9 cellular contexts compared by ENCODE assay signal in genomic region chr9:121735065-121735791, GRCh38.
DNase-seq lines count a peak whose midpoint lies in the region; ATAC-seq, FAIRE-seq and TF ChIP-seq lines count a peak whose summit lies in the region.
"Had no signal": no experiment of that assay in that cellular context is flagged by ENCODE, and none has a peak within 500 bp of the region (broad histone marks: within the 10 kb centered on the region; RNA-seq: fewer than 3 reads in every experiment).

No MANE protein-coding gene starts in this region.

- TF ChIP-seq POLR2A in esophagus muscularis mucosa (IDR thresholded peaks at IDR 0.05; ENCODE audit: low read depth): no peak

- H3K4me1 ChIP-seq in GM23338 (ENCODE audit: insufficient read depth): peaks cover 42% of the 10 kb centered on the region
- H3K4me1 ChIP-seq in esophagus muscularis mucosa: peaks cover 83 to 91% (median 88%) of the 10 kb centered on the region in 4 donors
- peaks cover 39% of the 10 kb centered on the region for H3K4me1 ChIP-seq in neural progenitor cell

- FAIRE-seq in D721Med (lab: Jason Lieb, UNC) (no peak), RCC 7860 (lab: Jason Lieb, UNC) (no peak)

- H3K27ac ChIP-seq in GM23338 (ENCODE audit: low read depth) (peak overlapping the region; percentile 72; the same call in 1 of the 2 replicates), esophagus muscularis mucosa (replicated peaks in 1 of 4) (peak overlapping the region; percentile 92 to 94 (median 94)), neural progenitor cell (no peak overlapping the region)

- peak; percentile 72 for ATAC-seq in GM23338
- no peak for ATAC-seq in GM19397 (IDR thresholded peaks at IDR 0.05; ENCODE audit: unreplicated experiment)

- DNase-seq in D721Med (ENCODE audit: insufficient read length, low spot score) (no peak), GM23338 (ENCODE audit: low spot score) (peak; percentile 86), RCC 7860 (ENCODE audit: low spot score) (peak; percentile 34), esophagus muscularis mucosa (ENCODE audit: extremely low spot score) (no peak), neural progenitor cell (ENCODE audit: low spot score) (peak; percentile 80), globus pallidus (ENCODE audit: low spot score) (no peak), GOT3 (lab: John Stamatoyannopoulos, UW) (no peak)
- DNase-seq: right cardiac atrium had no signal

- peaks cover 65% of the 10 kb centered on the region for H3K4me1 Mint-ChIP-seq in GM23338
- H3K4me1 Mint-ChIP-seq in neural progenitor cell: peaks cover 53% of the 10 kb centered on the region

- H3K27ac Mint-ChIP-seq in GM23338: 0 out of 2 replicates have a peak overlapping the region, but pooled peaks have one; percentile 2
- H3K27ac Mint-ChIP-seq in neural progenitor cell: no peak overlapping the region

- H3K9ac ChIP-seq in neural progenitor cell: no peak overlapping the region

- WGBS in esophagus muscularis mucosa: 55% methylated on average over 7 of the region's 9 CpGs

- H3K36me3 ChIP-seq in GM23338 (ENCODE audit: insufficient read depth): no peaks in the 10 kb centered on the region
- H3K36me3 ChIP-seq in esophagus muscularis mucosa: no peaks in the 10 kb centered on the region
- no peaks in the 10 kb centered on the region for H3K36me3 ChIP-seq in neural progenitor cell

- H4K20me1 ChIP-seq in GM23338 (replicated peaks; ENCODE audit: insufficient read depth): peaks cover 18% of the 10 kb centered on the region
- peaks cover 97% of the 10 kb centered on the region for H4K20me1 ChIP-seq in neural progenitor cell (ENCODE audit: low read depth)

- H3K4me2 ChIP-seq in GM23338: peak overlapping the region; percentile 83
- peak overlapping the region; percentile 96 for H3K4me2 ChIP-seq in neural progenitor cell

- intact Hi-C loops in esophagus muscularis mucosa (cut with DNase I): no loop called here

- H3K9me2 ChIP-seq in GM23338 (ENCODE audit: insufficient read depth): no peaks in the 10 kb centered on the region

- no peaks in the 10 kb centered on the region for H3K9me3 Mint-ChIP-seq in GM23338
- no peaks in the 10 kb centered on the region for H3K9me3 Mint-ChIP-seq in neural progenitor cell

- no peaks in the 10 kb centered on the region for H3K36me3 Mint-ChIP-seq in GM23338 (ENCODE audit: low read depth)
- H3K36me3 Mint-ChIP-seq in neural progenitor cell: peaks cover 2% of the 10 kb centered on the region

- H3K27me3 ChIP-seq in GM23338 (ENCODE audit: insufficient read depth) (0 out of 2 replicates have a peak, but pooled peaks cover 8% of the 10 kb centered on the region), esophagus muscularis mucosa (no peaks in the 10 kb centered on the region), neural progenitor cell (peaks cover 10% of the 10 kb centered on the region)

- H2AFZ ChIP-seq in GM23338 (no peak overlapping the region), neural progenitor cell (replicated peaks) (no peak overlapping the region)

- H3F3A ChIP-seq in GM23338 (replicated peaks; ENCODE audit: low read depth): peaks cover 7% of the 10 kb centered on the region
- H3F3A ChIP-seq in neural progenitor cell (ENCODE audit: low read depth): peaks cover 19% of the 10 kb centered on the region

- H3K4me3 ChIP-seq in GM23338: peak overlapping the region; percentile 79
- H3K4me3 ChIP-seq in esophagus muscularis mucosa: peak overlapping the region; percentile 53 to 63 (median 56)
- H3K4me3 ChIP-seq in neural progenitor cell: peak overlapping the region; percentile 63

- peaks cover 23% of the 10 kb centered on the region for H3K27me3 Mint-ChIP-seq in GM23338 (ENCODE audit: insufficient read depth, low read depth, poor library complexity)
- H3K27me3 Mint-ChIP-seq in neural progenitor cell (ENCODE audit: insufficient read depth, low read depth): peaks cover 18% of the 10 kb centered on the region

- no peak for TF ChIP-seq EP300 in esophagus muscularis mucosa (IDR thresholded peaks at IDR 0.05)

- H3K4me3 Mint-ChIP-seq in GM23338: peak overlapping the region; percentile 74
- peak overlapping the region; percentile 83 for H3K4me3 Mint-ChIP-seq in neural progenitor cell

- H3K79me2 ChIP-seq in GM23338 (replicated peaks; ENCODE audit: insufficient read depth) (peaks cover 48% of the 10 kb centered on the region), neural progenitor cell (ENCODE audit: low read depth) (peaks cover 68% of the 10 kb centered on the region)

- TF ChIP-seq CTCF in D721Med (IDR thresholded peaks at IDR 0.05; ENCODE audit: insufficient read depth, missing control alignments) (peak; percentile 25), GM23338 (conservative IDR thresholded peaks at IDR 0.05; ENCODE audit: low read depth in 2 of 2) (peak; percentile 68 to 82), esophagus muscularis mucosa (IDR thresholded peaks at IDR 0.05) (peak; percentile 15 to 39 (median 35)), neural progenitor cell (IDR thresholded peaks at IDR 0.05) (peak; percentile 70)

- H3K9me3 ChIP-seq in esophagus muscularis mucosa: no peaks in the 10 kb centered on the region
- H3K9me3 ChIP-seq in neural progenitor cell (ENCODE audit: low read depth): no peaks in the 10 kb centered on the region

TF ChIP-seq in GM23338, 12 proteins besides CTCF, POLR2A, EP300 and RAD21 (continues in another document):
- TF ChIP-seq CREB1 (CRISPR knock-in tag; IDR thresholded peaks at IDR 0.05; ENCODE audit: low read depth) (no peak), ZNF462 (CRISPR knock-in tag; IDR thresholded peaks at IDR 0.05) (no peak), EZH2phosphoT487 (IDR thresholded peaks at IDR 0.05; ENCODE audit: unreplicated experiment) (no peak), POLR2AphosphoS5 (IDR thresholded peaks at IDR 0.05; ENCODE audit: low read depth) (no peak), JUNB (IDR thresholded peaks at IDR 0.05; ENCODE audit: unreplicated experiment) (no peak), EZH2 (IDR thresholded peaks at IDR 0.05; ENCODE audit: low read depth, unreplicated experiment) (no peak), STAT1 (IDR thresholded peaks at IDR 0.05; ENCODE audit: unreplicated experiment) (no peak), ZNF114 (CRISPR knock-in tag; IDR thresholded peaks at IDR 0.05) (no peak)

Comparison
In these comparisons a context has a peak if more than half of its experiments do, and no peak if none do; other contexts are left out.
1. DNase-seq: peak in GM23338 (single experiment), RCC 7860 (single experiment) and neural progenitor cell (single experiment); none in D721Med (single experiment), esophagus muscularis mucosa (single experiment), globus pallidus (single experiment) and GOT3 (single experiment).
2. CTCF ChIP-seq: peak in every context shown above with its lines; median percentile 75 in GM23338; 70 in neural progenitor cell; 35 in esophagus muscularis mucosa; 25 in D721Med.
3. Peak in every context shown above with its lines, with median percentiles within 50 percentile points of each other: H3K4me3 ChIP-seq.